Comparison of ENCODE assay signal across 17 cellular contexts in the genomic region with DNA sequence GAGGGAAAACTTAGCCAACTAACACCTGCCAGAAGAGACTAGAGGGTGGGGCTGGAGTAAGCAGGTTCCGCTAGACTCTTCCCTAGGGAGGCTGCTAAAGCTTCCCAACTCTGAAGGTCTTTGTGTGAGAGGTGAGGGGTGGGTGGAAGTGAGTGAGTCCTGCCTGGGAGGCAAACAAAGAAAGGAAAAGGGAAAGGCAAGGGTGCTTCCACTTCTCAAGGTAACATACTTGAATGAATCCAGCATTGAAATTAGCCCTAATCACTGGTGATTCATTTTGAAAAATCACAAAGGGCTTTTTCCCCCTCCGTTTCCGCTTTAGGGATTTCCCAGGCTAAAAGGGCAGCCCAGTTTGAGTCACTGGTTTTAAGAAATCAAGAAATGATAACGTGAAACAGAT.
A peak's percentile ranks its signal among the peaks of the same experiment; 100 is the strongest.
DNase-seq lines count a peak whose midpoint lies in the region; ATAC-seq and TF ChIP-seq lines count a peak whose summit lies in the region.
"Had no signal": no experiment of that assay in that cellular context is flagged by ENCODE, and none has a peak within 500 bp of the region (broad histone marks: within the 10 kb centered on the region; RNA-seq: fewer than 3 reads in every experiment).

No MANE protein-coding gene starts in this region.

- no peak overlapping the region for H4K8ac ChIP-seq in IMR-90 (ENCODE audit: low read depth in 2 of 2, low read length in 2 of 2)

- H2BK20ac ChIP-seq in IMR-90 (ENCODE audit: low read depth, low read length): no peak overlapping the region

- POLR2A ChIA-PET in IMR-90 (lab: Charles Lee; ENCODE audit: unreplicated experiment): no interaction called here
- POLR2A ChIA-PET in activated CD8-positive, alpha-beta T cell treated with anti-CD3 and anti-CD28 coated beads for 36 hours (lab: Charles Lee): no interaction called here

- H3K4me3 ChIP-seq in IMR-90 (ENCODE audit: insufficient read depth, low read depth, low read length): no peak overlapping the region
- H3K4me3 ChIP-seq in mammary epithelial cell (replicated peaks in 1 of 3; ENCODE audit: insufficient read depth in 1 of 3, low read depth in 2 of 3, low read length in 3 of 3): no peak overlapping the region
- no peak overlapping the region for H3K4me3 ChIP-seq in left ventricle myocardium inferior
- H3K4me3 ChIP-seq: sigmoid colon had no signal

- H3K27ac ChIP-seq in IMR-90 (ENCODE audit: insufficient read depth, low read length) (no peak overlapping the region), mammary epithelial cell (ENCODE audit: insufficient read depth, low read depth, low read length) (no peak overlapping the region), left ventricle myocardium inferior (replicated peaks) (peak overlapping the region; percentile 77)

- H3K18ac ChIP-seq in IMR-90 (ENCODE audit: low read depth, low read length): no peak overlapping the region

- DNase-seq in IMR-90 (peak; percentile 36), mammary epithelial cell (peak; percentile 40), left ventricle myocardium inferior (no peak), sciatic nerve (ENCODE audit: low spot score) (no peak), chondrocyte (ENCODE audit: low spot score) (no peak), ecto neural progenitor cell (ENCODE audit: low spot score) (no peak)
- DNase-seq in activated CD8-positive, alpha-beta T cell treated with anti-CD3 and anti-CD28 coated beads for 36 hours: no peak
- no peak for DNase-seq in NK-92 treated with Interleukin-12 subunit alpha and Interleukin-12 subunit beta, amount 100 ng/mL, for 24 hours (lab: John Stamatoyannopoulos, UW)
- DNase-seq: activated CD4-positive, alpha-beta T cell treated with anti-CD3 and anti-CD28 coated beads for 1 hour; CD4-positive, CD25-positive, alpha-beta regulatory T cell; NCI-H1092; NCI-H345; sigmoid colon had no signal

- no peak overlapping the region for H2AK5ac ChIP-seq in IMR-90 (ENCODE audit: low read depth, low read length)

- no peak overlapping the region for H4K91ac ChIP-seq in IMR-90 (ENCODE audit: insufficient read depth, low read depth, low read length)

- H3K4ac ChIP-seq in IMR-90 (ENCODE audit: low read depth, low read length): no peak overlapping the region

- peaks cover 4% of the 10 kb centered on the region; the same call in 1 of the 2 replicates for H3K4me1 ChIP-seq in IMR-90 (ENCODE audit: control insufficient read depth, insufficient read depth, low read length)
- H3K4me1 ChIP-seq in mammary epithelial cell (ENCODE audit: insufficient read depth, low read length): no peaks in the 10 kb centered on the region
- peaks cover 59% of the 10 kb centered on the region for H3K4me1 ChIP-seq in left ventricle myocardium inferior

- H3K36me3 Mint-ChIP-seq in activated CD8-positive, alpha-beta T cell treated with anti-CD3 and anti-CD28 coated beads for 36 hours (ENCODE audit: low read depth): no peaks in the 10 kb centered on the region
- H3K36me3 Mint-ChIP-seq in chondrocyte (ENCODE audit: low read depth): no peaks in the 10 kb centered on the region
- H3K36me3 Mint-ChIP-seq: CD4-positive, CD25-positive, alpha-beta regulatory T cell; natural killer cell treated with Interleukin-12 subunit alpha and Interleukin-12 subunit beta and Interleukin-15 and Interleukin-18, amount 100 ng/mL, for 72 hours had no signal

- H3K79me1 ChIP-seq in IMR-90 (ENCODE audit: low read depth in 1 of 2, low read length in 2 of 2): no peaks in the 10 kb centered on the region

- no peak overlapping the region for H3K4me3 Mint-ChIP-seq in activated CD8-positive, alpha-beta T cell treated with anti-CD3 and anti-CD28 coated beads for 36 hours
- H3K4me3 Mint-ChIP-seq in chondrocyte (ENCODE audit: unreplicated experiment): no peak overlapping the region
- H3K4me3 Mint-ChIP-seq: CD4-positive, CD25-positive, alpha-beta regulatory T cell; dendritic cell treated with granulocyte-macrophage colony-stimulating factor and Interleukin-4, amounts not matched to agents 40 ng/mL and 50 ng/mL, for 4 days; natural killer cell treated with Interleukin-12 subunit alpha and Interleukin-12 subunit beta and Interleukin-15 and Interleukin-18, amount 100 ng/mL, for 72 hours; stimulated activated naive CD8-positive, alpha-beta T cell treated with anti-CD3 and anti-CD28 coated beads, Interleukin-15, Interleukin-2, amounts not matched to agents 100 ng/mL and 50 ng/mL, for 24 hours; T-helper 1 cell treated with Interleukin-12 subunit alpha and Interleukin-12 subunit beta and Interleukin-4 antibody, amounts not matched to agents 30 μg/mL and 1 μg/mL, for 36 hours had no signal

- H4K20me1 ChIP-seq in IMR-90 (ENCODE audit: insufficient read depth, low read length) (no peaks in the 10 kb centered on the region), mammary epithelial cell (ENCODE audit: insufficient read depth, low read length) (no peaks in the 10 kb centered on the region)

- H3K14ac ChIP-seq in IMR-90 (replicated peaks; ENCODE audit: low read depth, low read length): no peak overlapping the region

- no peak overlapping the region for H3K56ac ChIP-seq in IMR-90 (ENCODE audit: extremely low read depth, insufficient read depth, low read length)

- no peaks in the 10 kb centered on the region for H3K27me3 ChIP-seq in IMR-90 (ENCODE audit: control insufficient read depth, insufficient read depth, low read length)
- no peaks in the 10 kb centered on the region for H3K27me3 ChIP-seq in mammary epithelial cell (ENCODE audit: insufficient read depth, low read length)
- H3K27me3 ChIP-seq in left ventricle myocardium inferior (ENCODE audit: low read depth): no peaks in the 10 kb centered on the region
- H3K27me3 ChIP-seq: sigmoid colon had no signal

- no peak overlapping the region for H2BK15ac ChIP-seq in IMR-90 (ENCODE audit: low read depth, low read length)

- H2AK9ac ChIP-seq in IMR-90 (replicated peaks; ENCODE audit: low read depth, low read length, poor library complexity): no peak overlapping the region

- no peak for TF ChIP-seq POLR2A in IMR-90 (IDR thresholded peaks at IDR 0.05; ENCODE audit: low read depth, low read length)

- BruUV-seq in IMR-90 (replicated peaks; lab: Mats Ljungman, UMichigan) (no TSS peak), mammary epithelial cell (replicated peaks; lab: Mats Ljungman, UMichigan) (no TSS peak)

- no peak for TF ChIP-seq RAD21 in IMR-90 (IDR thresholded peaks at IDR 0.05; ENCODE audit: low read length)

- peaks cover 7% of the 10 kb centered on the region for H3K9me3 Mint-ChIP-seq in activated CD8-positive, alpha-beta T cell treated with anti-CD3 and anti-CD28 coated beads for 36 hours
- peaks cover 2% of the 10 kb centered on the region for H3K9me3 Mint-ChIP-seq in chondrocyte (ENCODE audit: low read depth)

- no peaks in the 10 kb centered on the region for H3K4me1 Mint-ChIP-seq in activated CD8-positive, alpha-beta T cell treated with anti-CD3 and anti-CD28 coated beads for 36 hours (ENCODE audit: low read depth)
- peaks cover 24% of the 10 kb centered on the region for H3K4me1 Mint-ChIP-seq in chondrocyte (ENCODE audit: low read depth)

- intact Hi-C loops in IMR-90 (cut with micrococcal nuclease): no loop called here
- intact Hi-C loops in mammary epithelial cell (cut with micrococcal nuclease): no loop called here
- intact Hi-C loops in left ventricle myocardium inferior (cut with micrococcal nuclease): no loop called here
- intact Hi-C loops in sciatic nerve (cut with DNase I): no loop called here
- intact Hi-C loops in activated CD8-positive, alpha-beta T cell treated with anti-CD3 and anti-CD28 coated beads for 36 hours (cut with micrococcal nuclease): no loop called here

- H3K36me3 ChIP-seq in IMR-90 (ENCODE audit: control insufficient read depth, insufficient read depth, low read length) (no peaks in the 10 kb centered on the region), mammary epithelial cell (ENCODE audit: insufficient read depth, low read length) (no peaks in the 10 kb centered on the region), left ventricle myocardium inferior (no peaks in the 10 kb centered on the region)
- H3K36me3 ChIP-seq: sigmoid colon had no signal

- ATAC-seq in IMR-90 (ENCODE audit: low read depth) (no peak), sciatic nerve (peak; percentile 55)
- no peak for ATAC-seq in activated CD8-positive, alpha-beta T cell treated with anti-CD3 and anti-CD28 coated beads for 36 hours
- ATAC-seq: natural killer cell treated with Interleukin-12 subunit alpha and Interleukin-12 subunit beta and Interleukin-15 and Interleukin-18, amount 100 ng/mL, for 72 hours had no signal

- no peak overlapping the region for H2BK5ac ChIP-seq in IMR-90 (ENCODE audit: low read depth, low read length, poor library complexity, severe bottlenecking)

- H3K4me2 ChIP-seq in IMR-90 (ENCODE audit: low read depth, low read length) (no peak overlapping the region), mammary epithelial cell (ENCODE audit: insufficient read depth, low read depth, low read length) (no peak overlapping the region)

- CTCF ChIA-PET in IMR-90 (lab: Yijun Ruan, JAX): no interaction called here
- CTCF ChIA-PET in mammary epithelial cell (lab: Charles Lee; ENCODE audit: low non-redundant PET): no interaction called here
- CTCF ChIA-PET in activated CD8-positive, alpha-beta T cell treated with anti-CD3 and anti-CD28 coated beads for 36 hours (lab: Charles Lee): no interaction called here

- no peaks in the 10 kb centered on the region for H3K79me2 ChIP-seq in mammary epithelial cell (ENCODE audit: insufficient read depth, low read length)

- no peak overlapping the region for H3K27ac Mint-ChIP-seq in activated CD8-positive, alpha-beta T cell treated with anti-CD3 and anti-CD28 coated beads for 36 hours
- H3K27ac Mint-ChIP-seq in chondrocyte (ENCODE audit: unreplicated experiment): no peak overlapping the region
- H3K27ac Mint-ChIP-seq: CD4-positive, CD25-positive, alpha-beta regulatory T cell; dendritic cell treated with granulocyte-macrophage colony-stimulating factor and Interleukin-4, amounts not matched to agents 40 ng/mL and 50 ng/mL, for 4 days; natural killer cell treated with Interleukin-12 subunit alpha and Interleukin-12 subunit beta and Interleukin-15 and Interleukin-18, amount 100 ng/mL, for 72 hours; stimulated activated naive CD8-positive, alpha-beta T cell treated with anti-CD3 and anti-CD28 coated beads, Interleukin-15, Interleukin-2, amounts not matched to agents 100 ng/mL and 50 ng/mL, for 24 hours; T-helper 1 cell treated with Interleukin-12 subunit alpha and Interleukin-12 subunit beta and Interleukin-4 antibody, amounts not matched to agents 30 μg/mL and 1 μg/mL, for 36 hours had no signal

- H2BK120ac ChIP-seq in IMR-90 (ENCODE audit: low read depth, low read length): no peak overlapping the region

- H3K9ac ChIP-seq in IMR-90 (ENCODE audit: low read depth, low read length) (no peak overlapping the region), mammary epithelial cell (ENCODE audit: insufficient read depth, low read length) (no peak overlapping the region)

- TF ChIP-seq CTCF in IMR-90 (conservative IDR thresholded peaks at IDR 0.05; ENCODE audit: low read depth, low read length) (no peak), mammary epithelial cell (conservative IDR thresholded peaks at IDR 0.05 in 1 of 2, IDR thresholded peaks at IDR 0.05 in 1 of 2; ENCODE audit: extremely low read depth in 1 of 2, insufficient read depth in 1 of 2, low read depth in 1 of 2, low read length in 2 of 2) (no peak), left ventricle myocardium inferior (IDR thresholded peaks at IDR 0.05; ENCODE audit: borderline replicate concordance) (no peak), chondrocyte (IDR thresholded peaks at IDR 0.05) (no peak)
- TF ChIP-seq CTCF in activated CD8-positive, alpha-beta T cell treated with anti-CD3 and anti-CD28 coated beads for 36 hours (IDR thresholded peaks at IDR 0.05): no peak

- in situ Hi-C loops in IMR-90 (cut with MboI; ENCODE audit: low sequenced_read_pairs): no loop called here
- in situ Hi-C loops in mammary epithelial cell (cut with MboI; ENCODE audit: low sequenced_read_pairs in 2 of 2): no loop called here

- H3K9me3 ChIP-seq in IMR-90 (ENCODE audit: control insufficient read depth, insufficient read depth, low read length): no peaks in the 10 kb centered on the region
- H3K9me3 ChIP-seq in mammary epithelial cell (replicated peaks; ENCODE audit: insufficient read depth, low read length): no peaks in the 10 kb centered on the region
- no peaks in the 10 kb centered on the region for H3K9me3 ChIP-seq in left ventricle myocardium inferior (replicated peaks)
- H3K9me3 ChIP-seq: sigmoid colon had no signal

- dilution Hi-C loops in IMR-90 (cut with HindIII; ENCODE audit: low sequenced_read_pairs, unreplicated experiment): no loop called here
- dilution Hi-C loops in mammary epithelial cell (cut with HindIII; ENCODE audit: low sequenced_read_pairs): no loop called here

- H3K9me1 ChIP-seq in IMR-90 (ENCODE audit: insufficient read depth, low read length): no peaks in the 10 kb centered on the region

- no peak overlapping the region for H3K23ac ChIP-seq in IMR-90 (ENCODE audit: low read depth, low read length)

- H2AFZ ChIP-seq in IMR-90 (replicated peaks; ENCODE audit: low read length, poor library complexity) (no peak overlapping the region), mammary epithelial cell (ENCODE audit: low read depth, low read length) (no peak overlapping the region)

- H4K5ac ChIP-seq in IMR-90 (ENCODE audit: low read depth, low read length): no peak overlapping the region

- WGBS in IMR-90 (ENCODE audit: extremely low coverage in 2 of 2, insufficient read length in 1 of 2), 2 experiments: no CpG with 5 or more reads among the region's 4 CpGs
- 57% methylated on average over 3 of the region's 4 CpGs for WGBS in mammary epithelial cell (ENCODE audit: low coverage, missing lambda C conversion rate)

- H3K27me3 Mint-ChIP-seq in activated CD8-positive, alpha-beta T cell treated with anti-CD3 and anti-CD28 coated beads for 36 hours: no peaks in the 10 kb centered on the region
- H3K27me3 Mint-ChIP-seq in chondrocyte (ENCODE audit: low read depth): no peaks in the 10 kb centered on the region
- H3K27me3 Mint-ChIP-seq: CD4-positive, CD25-positive, alpha-beta regulatory T cell; dendritic cell treated with granulocyte-macrophage colony-stimulating factor and Interleukin-4, amounts not matched to agents 40 ng/mL and 50 ng/mL, for 4 days; natural killer cell treated with Interleukin-12 subunit alpha and Interleukin-12 subunit beta and Interleukin-15 and Interleukin-18, amount 100 ng/mL, for 72 hours; stimulated activated naive CD8-positive, alpha-beta T cell treated with anti-CD3 and anti-CD28 coated beads, Interleukin-15, Interleukin-2, amounts not matched to agents 100 ng/mL and 50 ng/mL, for 24 hours had no signal

Comparison
In these comparisons a context has a peak if more than half of its experiments do, and no peak if none do; other contexts are left out.
1. DNase-seq: peak in IMR-90 (single experiment) and mammary epithelial cell (single experiment); none in left ventricle myocardium inferior (single experiment), sciatic nerve (single experiment), activated CD8-positive, alpha-beta T cell treated with anti-CD3 and anti-CD28 coated beads for 36 hours (single experiment), chondrocyte (single experiment), ecto neural progenitor cell (single experiment) and NK-92 treated with Interleukin-12 subunit alpha and Interleukin-12 subunit beta, amount 100 ng/mL, for 24 hours (single experiment).